In the genomic region with DNA sequence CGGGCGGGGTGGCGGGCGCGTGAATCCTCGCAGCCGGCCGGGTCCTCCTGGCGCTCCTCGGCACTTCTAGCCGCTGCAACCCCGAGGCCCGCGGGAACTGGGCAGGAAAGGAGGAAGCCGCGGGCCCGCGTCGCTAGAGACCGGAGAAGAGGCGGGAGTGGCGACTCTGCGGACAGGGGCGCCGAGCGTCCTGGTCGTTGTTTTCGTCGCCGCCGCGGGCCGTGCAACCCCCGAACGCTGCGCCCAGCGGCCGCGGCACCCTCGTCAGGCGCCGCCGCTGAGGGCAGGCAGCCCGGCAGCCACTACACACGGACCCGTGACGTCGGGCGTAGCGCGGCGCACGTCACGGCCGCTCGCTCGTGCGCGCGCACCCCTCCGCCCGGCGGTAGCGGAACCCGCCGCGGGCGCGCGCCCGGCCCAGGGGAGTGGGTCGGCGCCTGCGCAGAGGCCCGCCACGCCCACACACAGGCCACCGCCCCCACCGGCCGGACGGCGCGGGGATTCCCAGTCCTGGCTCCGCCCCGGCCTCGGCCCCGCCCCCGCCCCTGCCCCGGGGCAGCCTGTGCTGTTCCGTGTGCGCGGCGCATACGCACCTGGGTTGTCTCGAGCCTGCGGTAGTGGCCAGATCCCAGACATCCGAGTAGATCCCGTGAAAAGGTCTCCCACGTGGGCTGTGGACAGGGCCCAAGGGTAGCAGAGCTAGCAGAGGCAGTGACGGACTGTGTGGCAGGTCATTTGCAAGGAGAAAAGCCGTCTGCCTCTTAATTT, we compare ENCODE assay signal across 1 cellular context.
A peak's percentile ranks its signal among the peaks of the same experiment; 100 is the strongest.
TF ChIP-seq lines count a peak whose summit lies in the region.

TSS of gene MAP3K2 (minus strand) at position 321 of the 768 bp plus-strand sequence. CDS start 44,846 bp downstream, outside the sequence.

TF ChIP-seq in K562, 482 proteins besides CTCF, POLR2A, EP300 and RAD21 (continued from another document and continues in another):
- TF ChIP-seq, protein P1, sequence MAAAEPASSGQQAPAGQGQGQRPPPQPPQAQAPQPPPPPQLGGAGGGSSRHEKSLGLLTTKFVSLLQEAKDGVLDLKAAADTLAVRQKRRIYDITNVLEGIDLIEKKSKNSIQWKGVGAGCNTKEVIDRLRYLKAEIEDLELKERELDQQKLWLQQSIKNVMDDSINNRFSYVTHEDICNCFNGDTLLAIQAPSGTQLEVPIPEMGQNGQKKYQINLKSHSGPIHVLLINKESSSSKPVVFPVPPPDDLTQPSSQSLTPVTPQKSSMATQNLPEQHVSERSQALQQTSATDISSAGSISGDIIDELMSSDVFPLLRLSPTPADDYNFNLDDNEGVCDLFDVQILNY (CRISPR knock-in tag; IDR thresholded peaks at IDR 0.05) = no peak
- TF ChIP-seq ELF2 (CRISPR knock-in tag; IDR thresholded peaks at IDR 0.05) (peak; percentile 48; the same call in 1 of the 2 replicates), PML (IDR thresholded peaks at IDR 0.05; ENCODE audit: low read length) (peak; percentile 21; the same call in 1 of the 2 replicates), ZNF384 (IDR thresholded peaks at IDR 0.05; ENCODE audit: low read depth, low read length) (no peak), AFF4 (CRISPR knock-in tag; IDR thresholded peaks at IDR 0.05) (0 out of 2 replicates have a peak, but pooled peaks have one; percentile 42), RBM15 (IDR thresholded peaks at IDR 0.05; ENCODE audit: insufficient read depth, low read length) (no peak), NCOA4 (IDR thresholded peaks at IDR 0.05; ENCODE audit: partially characterized antibody) (no peak), KAT8 (IDR thresholded peaks at IDR 0.05; ENCODE audit: low read depth) (no peak), DPF2 (IDR thresholded peaks at IDR 0.05) (0 out of 2 replicates have a peak, but pooled peaks have one; percentile 29), BACH1 (tag; IDR thresholded peaks at IDR 0.05) (no peak), MTA2 (IDR thresholded peaks at IDR 0.05; ENCODE audit: low read depth) (no peak), RUNX1 (IDR thresholded peaks at IDR 0.05; ENCODE audit: low read depth) (no peak), CBX2 (IDR thresholded peaks at IDR 0.05; ENCODE audit: insufficient read depth, low read length, poor library complexity, severe bottlenecking) (no peak), NFXL1 (CRISPR knock-in tag; IDR thresholded peaks at IDR 0.05) (no peak), ZNF232 (CRISPR knock-in tag; IDR thresholded peaks at IDR 0.05) (no peak), OTX1 (CRISPR knock-in tag; IDR thresholded peaks at IDR 0.05) (no peak), MYNN (IDR thresholded peaks at IDR 0.05) (no peak), MYNN (CRISPR knock-in tag; IDR thresholded peaks at IDR 0.05) (no peak), PURB (CRISPR knock-in tag; IDR thresholded peaks at IDR 0.05; ENCODE audit: low read depth) (no peak), USF2 (CRISPR knock-in tag; IDR thresholded peaks at IDR 0.05) (no peak), HDAC8 (tag; IDR thresholded peaks at IDR 0.05) (no peak), EZH2 (IDR thresholded peaks at IDR 0.05; ENCODE audit: borderline replicate concordance, low read depth, low read length) (no peak), TAF7 (tag; IDR thresholded peaks at IDR 0.05) (no peak), TEAD4 (IDR thresholded peaks at IDR 0.05; ENCODE audit: low read length) (no peak), TEAD4 (CRISPR knock-in tag; IDR thresholded peaks at IDR 0.05; ENCODE audit: borderline replicate concordance) (no peak), CHD7 (IDR thresholded peaks at IDR 0.05; ENCODE audit: low read depth, low read length) (no peak), KHSRP (IDR thresholded peaks at IDR 0.05) (no peak)
- TF ChIP-seq, protein P2, sequence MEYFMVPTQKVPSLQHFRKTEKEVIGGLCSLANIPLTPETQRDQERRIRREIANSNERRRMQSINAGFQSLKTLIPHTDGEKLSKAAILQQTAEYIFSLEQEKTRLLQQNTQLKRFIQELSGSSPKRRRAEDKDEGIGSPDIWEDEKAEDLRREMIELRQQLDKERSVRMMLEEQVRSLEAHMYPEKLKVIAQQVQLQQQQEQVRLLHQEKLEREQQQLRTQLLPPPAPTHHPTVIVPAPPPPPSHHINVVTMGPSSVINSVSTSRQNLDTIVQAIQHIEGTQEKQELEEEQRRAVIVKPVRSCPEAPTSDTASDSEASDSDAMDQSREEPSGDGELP (CRISPR knock-in tag; IDR thresholded peaks at IDR 0.05; ENCODE audit: borderline replicate concordance) = peak; percentile 36; the same call in 1 of the 2 replicates
- TF ChIP-seq, protein P3, sequence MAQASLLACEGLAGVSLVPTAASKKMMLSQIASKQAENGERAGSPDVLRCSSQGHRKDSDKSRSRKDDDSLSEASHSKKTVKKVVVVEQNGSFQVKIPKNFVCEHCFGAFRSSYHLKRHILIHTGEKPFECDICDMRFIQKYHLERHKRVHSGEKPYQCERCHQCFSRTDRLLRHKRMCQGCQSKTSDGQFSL (CRISPR knock-in tag; IDR thresholded peaks at IDR 0.05) = no peak
- TF ChIP-seq, protein P3 (tag; IDR thresholded peaks at IDR 0.05) = no peak
- TF ChIP-seq, protein P4, sequence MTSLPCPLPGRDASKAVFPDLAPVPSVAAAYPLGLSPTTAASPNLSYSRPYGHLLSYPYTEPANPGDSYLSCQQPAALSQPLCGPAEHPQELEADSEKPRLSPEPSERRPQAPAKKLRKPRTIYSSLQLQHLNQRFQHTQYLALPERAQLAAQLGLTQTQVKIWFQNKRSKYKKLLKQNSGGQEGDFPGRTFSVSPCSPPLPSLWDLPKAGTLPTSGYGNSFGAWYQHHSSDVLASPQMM (CRISPR knock-in tag; IDR thresholded peaks at IDR 0.05) = no peak
- TF ChIP-seq, protein P5, sequence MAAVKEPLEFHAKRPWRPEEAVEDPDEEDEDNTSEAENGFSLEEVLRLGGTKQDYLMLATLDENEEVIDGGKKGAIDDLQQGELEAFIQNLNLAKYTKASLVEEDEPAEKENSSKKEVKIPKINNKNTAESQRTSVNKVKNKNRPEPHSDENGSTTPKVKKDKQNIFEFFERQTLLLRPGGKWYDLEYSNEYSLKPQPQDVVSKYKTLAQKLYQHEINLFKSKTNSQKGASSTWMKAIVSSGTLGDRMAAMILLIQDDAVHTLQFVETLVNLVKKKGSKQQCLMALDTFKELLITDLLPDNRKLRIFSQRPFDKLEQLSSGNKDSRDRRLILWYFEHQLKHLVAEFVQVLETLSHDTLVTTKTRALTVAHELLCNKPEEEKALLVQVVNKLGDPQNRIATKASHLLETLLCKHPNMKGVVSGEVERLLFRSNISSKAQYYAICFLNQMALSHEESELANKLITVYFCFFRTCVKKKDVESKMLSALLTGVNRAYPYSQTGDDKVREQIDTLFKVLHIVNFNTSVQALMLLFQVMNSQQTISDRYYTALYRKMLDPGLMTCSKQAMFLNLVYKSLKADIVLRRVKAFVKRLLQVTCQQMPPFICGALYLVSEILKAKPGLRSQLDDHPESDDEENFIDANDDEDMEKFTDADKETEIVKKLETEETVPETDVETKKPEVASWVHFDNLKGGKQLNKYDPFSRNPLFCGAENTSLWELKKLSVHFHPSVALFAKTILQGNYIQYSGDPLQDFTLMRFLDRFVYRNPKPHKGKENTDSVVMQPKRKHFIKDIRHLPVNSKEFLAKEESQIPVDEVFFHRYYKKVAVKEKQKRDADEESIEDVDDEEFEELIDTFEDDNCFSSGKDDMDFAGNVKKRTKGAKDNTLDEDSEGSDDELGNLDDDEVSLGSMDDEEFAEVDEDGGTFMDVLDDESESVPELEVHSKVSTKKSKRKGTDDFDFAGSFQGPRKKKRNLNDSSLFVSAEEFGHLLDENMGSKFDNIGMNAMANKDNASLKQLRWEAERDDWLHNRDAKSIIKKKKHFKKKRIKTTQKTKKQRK (IDR thresholded peaks at IDR 0.05; ENCODE audit: borderline replicate concordance, low read depth, low read length) = no peak
